15 cellular contexts compared by ENCODE assay signal in genomic region chr22:46694423-46695170, GRCh38.
"Had no signal": no experiment of that assay in that cellular context is flagged by ENCODE, and none has a peak within 500 bp of the region (broad histone marks: within the 10 kb centered on the region; RNA-seq: fewer than 3 reads in every experiment).

No MANE protein-coding gene starts in this region.

- H3K4me3 ChIP-seq: breast epithelium, gastrocnemius medialis, left lung, ovary, stomach had no signal

- H3K27ac ChIP-seq: breast epithelium, epithelial cell of prostate, gastrocnemius medialis, left lung, ovary, stomach had no signal

- H3K9me3 Mint-ChIP-seq: activated CD4-positive, alpha-beta memory T cell treated with anti-CD3 and anti-CD28 coated beads, Interleukin-2, amount 10 ng/mL, durations not matched to agents 7 days and 5 days; activated T-helper 1 cell treated with anti-CD3 and anti-CD28 coated beads, Interleukin-12 subunit alpha, Interleukin-12 subunit beta, Interleukin-2, Interleukin-4 antibody, amounts not matched to agents 30 ng/mL and 10 ng/mL and 1 ng/mL, durations not matched to agents 14 hours and 24 hours and 36 hours; memory B cell; natural killer cell treated with Interleukin-12 subunit alpha and Interleukin-12 subunit beta and Interleukin-15 and Interleukin-18, amount 100 ng/mL, for 72 hours had no signal

- H3K4me1 Mint-ChIP-seq: activated CD4-positive, alpha-beta memory T cell treated with anti-CD3 and anti-CD28 coated beads, Interleukin-2, amount 10 ng/mL, durations not matched to agents 7 days and 5 days; activated CD4-positive, alpha-beta T cell treated with anti-CD3 and anti-CD28 coated beads for 36 hours; memory B cell had no signal

- H3K9me3 ChIP-seq: breast epithelium, gastrocnemius medialis, left lung, ovary, stomach had no signal

- H3K27me3 Mint-ChIP-seq: activated CD4-positive, alpha-beta memory T cell treated with anti-CD3 and anti-CD28 coated beads, Interleukin-2, amount 10 ng/mL, durations not matched to agents 7 days and 5 days; activated CD4-positive, alpha-beta T cell treated with anti-CD3 and anti-CD28 coated beads for 36 hours; memory B cell; natural killer cell treated with Interleukin-12 subunit alpha and Interleukin-12 subunit beta and Interleukin-15 and Interleukin-18, amount 100 ng/mL, for 72 hours had no signal

- H3K4me3 Mint-ChIP-seq: activated CD4-positive, alpha-beta memory T cell treated with anti-CD3 and anti-CD28 coated beads, Interleukin-2, amount 10 ng/mL, durations not matched to agents 7 days and 5 days; activated CD4-positive, alpha-beta T cell treated with anti-CD3 and anti-CD28 coated beads for 36 hours; activated T-helper 1 cell treated with anti-CD3 and anti-CD28 coated beads, Interleukin-12 subunit alpha, Interleukin-12 subunit beta, Interleukin-2, Interleukin-4 antibody, amounts not matched to agents 30 ng/mL and 10 ng/mL and 1 ng/mL, durations not matched to agents 14 hours and 24 hours and 36 hours; memory B cell; natural killer cell treated with Interleukin-12 subunit alpha and Interleukin-12 subunit beta and Interleukin-15 and Interleukin-18, amount 100 ng/mL, for 72 hours had no signal

- ATAC-seq: activated CD4-positive, alpha-beta T cell treated with anti-CD3 and anti-CD28 coated beads for 36 hours; gastrocnemius medialis had no signal

- H3K4me1 ChIP-seq: breast epithelium, gastrocnemius medialis, left lung had no signal

- DNase-seq: activated CD4-positive, alpha-beta memory T cell treated with anti-CD3 and anti-CD28 coated beads, Interleukin-2, amount 10 ng/mL, durations not matched to agents 7 days and 5 days; activated CD4-positive, alpha-beta T cell treated with anti-CD3 and anti-CD28 coated beads for 36 hours; activated naive CD4-positive, alpha-beta T cell; gastrocnemius medialis; islet precursor cell; ovary; stimulated activated CD4-positive, alpha-beta T cell treated with anti-CD3 and anti-CD28 coated beads, Interleukin-2, amount 100 ng/mL, for 48 hours; stomach; T-helper 9 cell had no signal

- H3K27me3 ChIP-seq: breast epithelium, gastrocnemius medialis, left lung, ovary, stomach had no signal

- H3K36me3 ChIP-seq: ovary had no signal

- H3K27ac Mint-ChIP-seq: activated CD4-positive, alpha-beta memory T cell treated with anti-CD3 and anti-CD28 coated beads, Interleukin-2, amount 10 ng/mL, durations not matched to agents 7 days and 5 days; activated CD4-positive, alpha-beta T cell treated with anti-CD3 and anti-CD28 coated beads for 36 hours; activated T-helper 1 cell treated with anti-CD3 and anti-CD28 coated beads, Interleukin-12 subunit alpha, Interleukin-12 subunit beta, Interleukin-2, Interleukin-4 antibody, amounts not matched to agents 30 ng/mL and 10 ng/mL and 1 ng/mL, durations not matched to agents 14 hours and 24 hours and 36 hours; memory B cell; natural killer cell treated with Interleukin-12 subunit alpha and Interleukin-12 subunit beta and Interleukin-15 and Interleukin-18, amount 100 ng/mL, for 72 hours had no signal
